20 cellular contexts compared by ENCODE assay signal in genomic region chr10:62414359-62414758, GRCh38. TPM values are rescaled to one million over a fixed set of nuclear protein-coding genes. Genes with fewer than 3 reads are reported as not detected.
A peak's percentile ranks its signal among the peaks of the same experiment; 100 is the strongest.
DNase-seq lines count a peak whose midpoint lies in the region; ATAC-seq and TF ChIP-seq lines count a peak whose summit lies in the region.
"Had no signal": no experiment of that assay in that cellular context is flagged by ENCODE, and none has a peak within 500 bp of the region (broad histone marks: within the 10 kb centered on the region; RNA-seq: fewer than 3 reads in every experiment).

No MANE protein-coding gene starts in this region.

- H3K27ac ChIP-seq in 22Rv1: no peak overlapping the region
- H3K27ac ChIP-seq in RWPE2 (ENCODE audit: poor library complexity, severe bottlenecking): no peak overlapping the region
- H3K27ac ChIP-seq: dorsolateral prefrontal cortex, HL-60, KMS-11, right atrium auricular region had no signal

- DNase-seq in ELR (ENCODE audit: low read depth): peak; percentile 24
- DNase-seq in RWPE2 (ENCODE audit: low spot score): no peak
- no peak for DNase-seq in fibroblast of the aortic adventitia (ENCODE audit: low read depth)
- DNase-seq in activated CD4-positive, alpha-beta T cell treated with anti-CD3 and anti-CD28 coated beads for 48 hours: no peak
- DNase-seq in SW480 (ENCODE audit: low spot score): no peak
- DNase-seq: activated B cell treated with CpG ODN at 0.5 μM for 24 hours; activated naive CD4-positive, alpha-beta T cell treated with Interleukin-2 at 50 U/mL for 16 hours; AML-193; DND-41; dorsolateral prefrontal cortex; NCI-H1694 treated with DMSO at 0.1 percent for 48 hours; NCI-H510A treated with DMSO at 0.1 percent for 48 hours had no signal

- no peaks in the 10 kb centered on the region for H3K36me3 ChIP-seq in RWPE2 (ENCODE audit: low read depth)
- H3K36me3 ChIP-seq: right atrium auricular region had no signal

- peaks cover 8% of the 10 kb centered on the region for H3K9me3 ChIP-seq in RWPE2 (ENCODE audit: severe bottlenecking)

- H3K27me3 ChIP-seq in RWPE2 (ENCODE audit: insufficient read depth, poor library complexity, severe bottlenecking): no peaks in the 10 kb centered on the region
- H3K27me3 ChIP-seq: right atrium auricular region had no signal

- no peaks in the 10 kb centered on the region for H3K4me1 ChIP-seq in RWPE2 (ENCODE audit: insufficient read depth, poor library complexity, severe bottlenecking)
- H3K4me1 ChIP-seq: right atrium auricular region had no signal

- peak; percentile 8; the same call in 1 of the 2 replicates for TF ChIP-seq CTCF in 22Rv1 (IDR thresholded peaks at IDR 0.05)
- peak; percentile 37 for TF ChIP-seq CTCF in RWPE2 (IDR thresholded peaks at IDR 0.05; ENCODE audit: poor library complexity, severe bottlenecking)
- TF ChIP-seq CTCF in fibroblast of the aortic adventitia (IDR thresholded peaks at IDR 0.05; ENCODE audit: insufficient read depth, low read length): peak; percentile 16

- H3K4me3 ChIP-seq in RWPE2 (ENCODE audit: severe bottlenecking) (no peak overlapping the region), fibroblast of the aortic adventitia (ENCODE audit: low read depth, low read length) (no peak overlapping the region)
- H3K4me3 ChIP-seq: dorsolateral prefrontal cortex, right atrium auricular region had no signal

- ATAC-seq in RWPE2 (ENCODE audit: low read depth): peak; percentile 45; the same call in 1 of the 3 replicates
- no peak for ATAC-seq in GM21447 (IDR thresholded peaks at IDR 0.05; ENCODE audit: unreplicated experiment)
- ATAC-seq in GM21515 (IDR thresholded peaks at IDR 0.05; ENCODE audit: unreplicated experiment): no peak

RNA-seq across cellular contexts. Expression of gene ZNF365, which starts 40.2 kb away (rescaled TPM):
- 0.41 and 7.2 TPM in 2 replicates for total RNA-seq in fibroblast of the aortic adventitia (ENCODE audit: low replicate concordance)
- total RNA-seq: activated B cell treated with CpG ODN at 0.5 μM for 24 hours, lung microvascular endothelial cell, OCI-LY7 had no signal
